8 cellular contexts compared by ENCODE assay signal in the genomic region with DNA sequence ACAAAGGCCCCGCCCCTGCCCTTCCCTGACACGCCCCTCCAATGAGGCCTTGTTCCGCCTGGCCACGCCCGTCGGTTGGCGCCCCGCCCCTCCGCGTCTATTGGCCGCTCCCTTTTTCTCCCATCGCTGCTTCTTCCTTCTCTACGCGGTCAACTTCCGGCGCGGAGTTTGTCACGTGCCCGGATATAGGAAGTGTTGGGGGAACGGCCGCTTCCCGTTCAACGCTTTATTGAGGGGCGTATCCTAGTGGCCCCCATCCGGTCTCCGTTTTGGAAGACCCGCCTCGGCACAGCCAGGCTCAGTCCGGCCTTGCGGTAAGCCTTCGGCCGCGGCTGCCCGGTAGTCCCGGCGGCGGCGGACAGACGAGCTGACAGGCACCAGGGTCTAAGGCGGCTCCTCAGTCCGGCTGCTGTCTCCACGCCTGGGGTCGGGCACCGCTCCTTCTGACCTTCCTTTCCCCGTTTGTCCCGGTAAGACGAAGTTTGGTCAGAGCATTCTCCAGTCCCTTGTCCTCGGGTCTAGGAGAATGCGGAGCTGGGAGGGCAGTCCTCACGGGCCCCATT. TPM values are rescaled to one million over a fixed set of nuclear protein-coding genes. Genes with fewer than 3 reads are reported as not detected.
A peak's percentile ranks its signal among the peaks of the same experiment; 100 is the strongest.
DNase-seq lines count a peak whose midpoint lies in the region; TF ChIP-seq lines count a peak whose summit lies in the region.

A gene with protein sequence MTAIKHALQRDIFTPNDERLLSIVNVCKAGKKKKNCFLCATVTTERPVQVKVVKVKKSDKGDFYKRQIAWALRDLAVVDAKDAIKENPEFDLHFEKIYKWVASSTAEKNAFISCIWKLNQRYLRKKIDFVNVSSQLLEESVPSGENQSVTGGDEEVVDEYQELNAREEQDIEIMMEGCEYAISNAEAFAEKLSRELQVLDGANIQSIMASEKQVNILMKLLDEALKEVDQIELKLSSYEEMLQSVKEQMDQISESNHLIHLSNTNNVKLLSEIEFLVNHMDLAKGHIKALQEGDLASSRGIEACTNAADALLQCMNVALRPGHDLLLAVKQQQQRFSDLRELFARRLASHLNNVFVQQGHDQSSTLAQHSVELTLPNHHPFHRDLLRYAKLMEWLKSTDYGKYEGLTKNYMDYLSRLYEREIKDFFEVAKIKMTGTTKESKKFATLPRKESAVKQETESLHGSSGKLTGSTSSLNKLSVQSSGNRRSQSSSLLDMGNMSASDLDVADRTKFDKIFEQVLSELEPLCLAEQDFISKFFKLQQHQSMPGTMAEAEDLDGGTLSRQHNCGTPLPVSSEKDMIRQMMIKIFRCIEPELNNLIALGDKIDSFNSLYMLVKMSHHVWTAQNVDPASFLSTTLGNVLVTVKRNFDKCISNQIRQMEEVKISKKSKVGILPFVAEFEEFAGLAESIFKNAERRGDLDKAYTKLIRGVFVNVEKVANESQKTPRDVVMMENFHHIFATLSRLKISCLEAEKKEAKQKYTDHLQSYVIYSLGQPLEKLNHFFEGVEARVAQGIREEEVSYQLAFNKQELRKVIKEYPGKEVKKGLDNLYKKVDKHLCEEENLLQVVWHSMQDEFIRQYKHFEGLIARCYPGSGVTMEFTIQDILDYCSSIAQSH (plus strand): TSS at position 165 of the 563 bp plus-strand sequence. CDS start 4,676 bp downstream, outside the sequence.

- no peak within 1 kb of the TSS for H3K18ac ChIP-seq in H9 (ENCODE audit: insufficient read length, low read depth, low read length)

- no peak within 1 kb of the TSS for H3T11ph ChIP-seq in H9 (ENCODE audit: low read length)

- H3K56ac ChIP-seq in H9 (ENCODE audit: insufficient read length, low read depth, low read length): no peak within 1 kb of the TSS

- H3K9me3 Mint-ChIP-seq in H9 (no peaks in the 10 kb centered on the region), nephron (peaks cover 5% of the 10 kb centered on the region)
- H3K9me3 Mint-ChIP-seq in stimulated activated naive CD8-positive, alpha-beta T cell treated with anti-CD3 and anti-CD28 coated beads, Interleukin-15, Interleukin-2, amounts not matched to agents 100 ng/mL and 50 ng/mL, for 24 hours: no peaks in the 10 kb centered on the region

- H4K8ac ChIP-seq in H9 (replicated peaks; ENCODE audit: insufficient read length, low read depth, low read length): no peak within 1 kb of the TSS

- no peaks in the 10 kb centered on the region; the same call in 1 of the 2 replicates for H3K36me3 ChIP-seq in MG63

- no peaks in the 10 kb centered on the region for H4K20me1 ChIP-seq in H9 (ENCODE audit: control insufficient read depth, insufficient read depth, insufficient read length)

- no peak within 1 kb of the TSS for H2BK5ac ChIP-seq in H9 (ENCODE audit: insufficient read length, low read length)

- H3K4me1 Mint-ChIP-seq in H9 (peaks cover 13% of the 10 kb centered on the region in 2 experiments), nephron (no peaks in the 10 kb centered on the region)
- peaks cover 42% of the 10 kb centered on the region for H3K4me1 Mint-ChIP-seq in stimulated activated naive CD8-positive, alpha-beta T cell treated with anti-CD3 and anti-CD28 coated beads, Interleukin-15, Interleukin-2, amounts not matched to agents 100 ng/mL and 50 ng/mL, for 24 hours (ENCODE audit: low read depth)

- no peak within 1 kb of the TSS for H2BK120ac ChIP-seq in H9 (ENCODE audit: low read depth, low read length, poor library complexity, severe bottlenecking)

- H2BK20ac ChIP-seq in H9 (ENCODE audit: low read depth, low read length, poor library complexity, severe bottlenecking): no peak within 1 kb of the TSS

- TF ChIP-seq CTCF in H9 (conservative IDR thresholded peaks at IDR 0.05) (no peak), fibroblast of the aortic adventitia (IDR thresholded peaks at IDR 0.05; ENCODE audit: insufficient read depth, low read length) (no peak), nephron (IDR thresholded peaks at IDR 0.05; ENCODE audit: unreplicated experiment in 3 of 3) (no peak)

- 0 out of 2 replicates have a peak, but pooled peaks cover 2% of the 10 kb centered on the region for H3K79me2 ChIP-seq in H9 (ENCODE audit: insufficient read depth, low read length)

- no peaks in the 10 kb centered on the region; a peak in 2 of 7 replicates for H3K36me3 Mint-ChIP-seq in H9 (ENCODE audit: insufficient read depth in 1 of 3, low read depth in 3 of 3)
- peaks cover 13% of the 10 kb centered on the region for H3K36me3 Mint-ChIP-seq in nephron (ENCODE audit: low read depth)
- H3K36me3 Mint-ChIP-seq in stimulated activated naive CD8-positive, alpha-beta T cell treated with anti-CD3 and anti-CD28 coated beads, Interleukin-15, Interleukin-2, amounts not matched to agents 100 ng/mL and 50 ng/mL, for 24 hours (ENCODE audit: low read depth): peaks cover 14% of the 10 kb centered on the region

- H2AK5ac ChIP-seq in H9 (ENCODE audit: insufficient read length, low read length): no peak within 1 kb of the TSS

- H4K5ac ChIP-seq in H9 (ENCODE audit: insufficient read length, low read depth, low read length): no peak within 1 kb of the TSS

- no peak within 1 kb of the TSS for H2AFZ ChIP-seq in H9 (ENCODE audit: low read length)

- no peaks in the 10 kb centered on the region for H3K27me3 ChIP-seq in H9 (ENCODE audit: insufficient read depth, low read length)
- H3K27me3 ChIP-seq in MG63: no peaks in the 10 kb centered on the region

- no peaks in the 10 kb centered on the region for H3K79me1 ChIP-seq in H9 (ENCODE audit: insufficient read depth, low read depth, low read length, poor library complexity, severe bottlenecking)

- H4K91ac ChIP-seq in H9 (ENCODE audit: insufficient read length, low read depth, low read length): no peak within 1 kb of the TSS

- no peak within 1 kb of the TSS for H2BK15ac ChIP-seq in H9 (ENCODE audit: low read depth, low read length)

- DNase-seq in ELR (ENCODE audit: low read depth) (peak; percentile 98), H9 (peak; percentile 98), MG63 (peak; percentile 95), SHP77 treated with DMSO at 0.1 percent for 48 hours (lab: John Stamatoyannopoulos, UW) (peak; percentile 98), fibroblast of the aortic adventitia (ENCODE audit: low read depth) (peak; percentile 95)
- DNase-seq in activated effector memory CD4-positive, alpha-beta T cell treated with anti-CD3 and anti-CD28 coated beads, Interleukin-2, amount 50 U/mL, for 16 hours: peak; percentile 99

- H3K4ac ChIP-seq in H9 (ENCODE audit: low read depth, low read length): no peak within 1 kb of the TSS

- peak within 1 kb of the TSS; percentile 89 for H3K4me3 ChIP-seq in MG63
- peak within 1 kb of the TSS; percentile 94 for H3K4me3 ChIP-seq in fibroblast of the aortic adventitia (ENCODE audit: low read depth, low read length)

- H3K4me3 Mint-ChIP-seq in H9 (no peak within 1 kb of the TSS), nephron (peak within 1 kb of the TSS; percentile 19 to 62 (median 43))
- peak within 1 kb of the TSS; percentile 28 for H3K4me3 Mint-ChIP-seq in stimulated activated naive CD8-positive, alpha-beta T cell treated with anti-CD3 and anti-CD28 coated beads, Interleukin-15, Interleukin-2, amounts not matched to agents 100 ng/mL and 50 ng/mL, for 24 hours

- H3K4me2 ChIP-seq in H9 (ENCODE audit: insufficient read depth, insufficient read length, low read length): peak within 1 kb of the TSS; percentile 79

- H3K4me1 ChIP-seq in H9 (ENCODE audit: insufficient read depth, low read length): no peaks in the 10 kb centered on the region

- no peak within 1 kb of the TSS for H2BK12ac ChIP-seq in H9 (ENCODE audit: insufficient read length, low read depth, low read length)

- H3K23me2 ChIP-seq in H9 (ENCODE audit: insufficient read length, low read depth, low read length, poor library complexity, severe bottlenecking): no peaks in the 10 kb centered on the region

- H3K9ac ChIP-seq in H9 (ENCODE audit: extremely low read depth, insufficient read length, low read length): peak within 1 kb of the TSS; percentile 76

- no peak within 1 kb of the TSS for H3K27ac ChIP-seq in H9 (ENCODE audit: insufficient read length, low read depth, low read length)

- no peaks in the 10 kb centered on the region for H3K9me3 ChIP-seq in H9 (ENCODE audit: control insufficient read depth, low read depth, low read length)
- no peaks in the 10 kb centered on the region for H3K9me3 ChIP-seq in MG63

- peaks cover 27% of the 10 kb centered on the region for H3K27me3 Mint-ChIP-seq in H9 (ENCODE audit: low read depth)
- H3K27me3 Mint-ChIP-seq in nephron (ENCODE audit: low read depth): peaks cover 18% of the 10 kb centered on the region
- no peaks in the 10 kb centered on the region for H3K27me3 Mint-ChIP-seq in stimulated activated naive CD8-positive, alpha-beta T cell treated with anti-CD3 and anti-CD28 coated beads, Interleukin-15, Interleukin-2, amounts not matched to agents 100 ng/mL and 50 ng/mL, for 24 hours

- H3K27ac Mint-ChIP-seq in H9 (peak within 1 kb of the TSS in 2 of 3 experiments; percentile 47 to 81; a peak in 2 of 7 replicates), nephron (peak within 1 kb of the TSS; percentile 75 to 91 (median 85))
- peak within 1 kb of the TSS; percentile 80 for H3K27ac Mint-ChIP-seq in stimulated activated naive CD8-positive, alpha-beta T cell treated with anti-CD3 and anti-CD28 coated beads, Interleukin-15, Interleukin-2, amounts not matched to agents 100 ng/mL and 50 ng/mL, for 24 hours

- WGBS in H9 (ENCODE audit: extremely low coverage, insufficient read length, low lambda C conversion rate): no CpG with 5 or more reads among the region's 50 CpGs

- H3K14ac ChIP-seq in H9 (ENCODE audit: insufficient read depth, low read length): no peak within 1 kb of the TSS

- H3K23ac ChIP-seq in H9 (ENCODE audit: insufficient read length, low read depth, low read length): no peak within 1 kb of the TSS

RNA-seq across cellular contexts. Expression of the gene that starts here (rescaled TPM):
- total RNA-seq in H9 (2021) (17.5 and 21.2 TPM in 2 replicates), fibroblast of the aortic adventitia (ENCODE audit: low replicate concordance) (56.7 and 62.6 TPM in 2 replicates)
- total RNA-seq in MG63 (2014; rRNA removed; shearing (Covaris generic); ENCODE audit: low replicate concordance): 16.0 and 20.2 TPM in 2 replicates

Comparison
In these comparisons a context has a peak if more than half of its experiments do, and no peak if none do; other contexts are left out.
1. H3K4me3 Mint-ChIP-seq: peak in nephron (3 of 3) and stimulated activated naive CD8-positive, alpha-beta T cell treated with anti-CD3 and anti-CD28 coated beads, Interleukin-15, Interleukin-2, amounts not matched to agents 100 ng/mL and 50 ng/mL, for 24 hours (single experiment); none in H9 (0 of 2).
2. Peak in every context shown above with its lines, with median percentiles within 50 percentile points of each other: DNase-seq and H3K27ac Mint-ChIP-seq.